In the genomic region with DNA sequence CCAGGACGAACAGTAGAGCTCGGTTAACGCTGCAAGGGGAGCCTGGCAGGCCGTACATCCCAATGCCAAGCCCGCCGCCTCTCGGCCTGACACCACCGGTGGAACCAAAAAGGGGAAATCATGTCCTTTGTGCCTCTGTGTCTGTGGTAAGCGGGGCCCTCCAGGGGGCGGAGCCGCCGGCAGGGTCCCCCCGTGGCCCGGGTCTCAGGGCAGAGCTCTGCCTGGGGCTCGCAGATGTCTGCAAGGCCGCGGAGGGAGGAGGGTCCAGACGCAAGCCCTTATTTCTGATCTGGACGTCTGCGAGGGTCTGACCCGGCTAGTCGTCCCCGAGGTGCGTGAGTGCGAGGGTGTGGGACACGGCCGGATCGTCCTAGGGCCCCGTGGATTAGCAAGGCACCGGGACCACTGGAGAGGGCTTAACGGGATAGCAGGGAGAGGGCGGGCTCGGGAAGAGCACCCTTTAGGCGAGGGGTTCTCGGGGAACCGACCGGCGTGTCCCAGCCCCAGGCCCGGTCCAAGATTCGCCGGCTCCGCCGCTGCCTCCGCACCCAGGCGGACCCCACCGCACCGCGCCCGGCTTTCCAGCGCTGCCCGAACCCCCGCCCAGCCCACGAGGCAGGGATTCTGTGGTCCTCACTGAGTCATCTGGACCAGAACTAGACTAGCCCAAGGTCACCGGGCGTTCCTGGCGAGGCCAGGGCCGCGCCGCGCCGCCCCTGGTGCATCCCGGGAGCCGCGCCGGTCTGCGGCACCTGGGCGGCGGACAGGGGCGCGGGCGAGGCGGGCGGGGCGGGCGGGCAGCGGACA, we compare ENCODE assay signal across 7 cellular contexts. TPM values are rescaled to one million over a fixed set of nuclear protein-coding genes. Genes with fewer than 3 reads are reported as not detected.
DNase-seq lines count a peak whose midpoint lies in the region; ATAC-seq and TF ChIP-seq lines count a peak whose summit lies in the region.

No MANE protein-coding gene starts in this region.

- H3K36me3 ChIP-seq in SK-N-MC (ENCODE audit: insufficient read depth, low read length) (peaks cover 5% of the 10 kb centered on the region), cardiac muscle cell (no peaks in the 10 kb centered on the region), trophoblast cell (ENCODE audit: control insufficient read depth in 1 of 2, insufficient read depth in 2 of 2, low read length in 2 of 2) (peaks cover 2% of the 10 kb centered on the region in 2 experiments), transverse colon (no peaks in the 10 kb centered on the region)

- H2BK5ac ChIP-seq in trophoblast cell (ENCODE audit: low read depth, low read length, poor library complexity): peak overlapping the region; percentile 96

- H4K12ac ChIP-seq in trophoblast cell (ENCODE audit: low read depth, low read length): peak overlapping the region; percentile 97

- H3K4me1 ChIP-seq in cardiac muscle cell (ENCODE audit: low read depth) (peaks cover 10% of the 10 kb centered on the region), trophoblast cell (ENCODE audit: control insufficient read depth in 1 of 2, insufficient read depth in 2 of 2, low read length in 2 of 2) (peaks cover 0 to 2% of the 10 kb centered on the region in 2 experiments), transverse colon (peaks cover 10 to 30% (median 22%) of the 10 kb centered on the region in 4 donors)

- H3K9me3 Mint-ChIP-seq in activated naive CD4-positive, alpha-beta T cell treated with anti-CD3 and anti-CD28 coated beads, Interleukin-2, amount 50 U/mL, for 72 hours: no peaks in the 10 kb centered on the region

- in situ Hi-C loops in transverse colon (cut with MboI; ENCODE audit: low pct_ligation_motif_present in 1 of 4, low pct_unique_long_range_greater_than_20kb in 1 of 4, low sequenced_read_pairs in 3 of 4): no loop called here

- TF ChIP-seq CTCF in cardiac muscle cell (IDR thresholded peaks at IDR 0.05; ENCODE audit: low read depth, low read length) (peak; percentile 10), transverse colon (IDR thresholded peaks at IDR 0.05) (peak in 1 of 5 experiments; percentile 9)

- peak overlapping the region; percentile 88 to 99 for H3K27ac Mint-ChIP-seq in activated naive CD4-positive, alpha-beta T cell treated with anti-CD3 and anti-CD28 coated beads, Interleukin-2, amount 50 U/mL, for 72 hours

- peak overlapping the region; percentile 98 for H2AFZ ChIP-seq in trophoblast cell (ENCODE audit: insufficient read depth, low read length, poor library complexity)

- H3K9me3 ChIP-seq in SK-N-MC (ENCODE audit: low read depth, low read length) (no peaks in the 10 kb centered on the region), cardiac muscle cell (ENCODE audit: low read depth) (no peaks in the 10 kb centered on the region), trophoblast cell (ENCODE audit: insufficient read depth, low read depth, low read length) (no peaks in the 10 kb centered on the region), transverse colon (no peaks in the 10 kb centered on the region)

- peak overlapping the region; percentile 99 for H3K18ac ChIP-seq in trophoblast cell (ENCODE audit: low read length)

- no peak for TF ChIP-seq EP300 in transverse colon (IDR thresholded peaks at IDR 0.05; ENCODE audit: low read depth)

- peak; percentile 16 for ATAC-seq in GM18511 (IDR thresholded peaks at IDR 0.05; ENCODE audit: unreplicated experiment)
- ATAC-seq in HG03095 (IDR thresholded peaks at IDR 0.05; ENCODE audit: unreplicated experiment): peak; percentile 5
- ATAC-seq in activated naive CD4-positive, alpha-beta T cell treated with anti-CD3 and anti-CD28 coated beads, Interleukin-2, amount 50 U/mL, for 72 hours: peak; percentile 39 to 56

- peak overlapping the region; percentile 99 for H3K9ac ChIP-seq in SK-N-MC (ENCODE audit: insufficient read length)
- peak overlapping the region; percentile 91 for H3K9ac ChIP-seq in trophoblast cell (ENCODE audit: low read length)

- no peak for DNase-seq in SK-N-MC (ENCODE audit: low read depth, low spot score)
- peak; percentile 62 to 75 for DNase-seq in activated naive CD4-positive, alpha-beta T cell treated with anti-CD3 and anti-CD28 coated beads, Interleukin-2, amount 50 U/mL, for 72 hours (ENCODE audit: low spot score in 2 of 2)
- DNase-seq in cardiac muscle cell (ENCODE audit: low read depth in 1 of 2, low spot score in 1 of 2): peak; percentile 33 to 53
- peak in 1 of 2 donors; percentile 17 for DNase-seq in trophoblast cell
- peak; percentile 53 for DNase-seq in transverse colon

- H3K79me2 ChIP-seq in trophoblast cell (ENCODE audit: control insufficient read depth, insufficient read depth, low read length, poor library complexity): peaks cover 26% of the 10 kb centered on the region

- H3K27ac ChIP-seq in SK-N-MC: peak overlapping the region; percentile 86
- H3K27ac ChIP-seq in cardiac muscle cell: peak overlapping the region; percentile 89
- H3K27ac ChIP-seq in trophoblast cell (ENCODE audit: low read depth, low read length): peak overlapping the region; percentile 86
- H3K27ac ChIP-seq in transverse colon: peak overlapping the region; percentile 87 to 98 (median 95)

- H3K4me2 ChIP-seq in trophoblast cell (ENCODE audit: low read length): peak overlapping the region; percentile 88

- H3K4ac ChIP-seq in trophoblast cell (ENCODE audit: low read depth, low read length): peak overlapping the region; percentile 73

- peak overlapping the region; percentile 95 for H2BK120ac ChIP-seq in trophoblast cell (ENCODE audit: insufficient read depth, low read length, poor library complexity)

- H3K27me3 ChIP-seq in cardiac muscle cell: no peaks in the 10 kb centered on the region
- H3K27me3 ChIP-seq in trophoblast cell (ENCODE audit: insufficient read depth, low read length): no peaks in the 10 kb centered on the region
- H3K27me3 ChIP-seq in transverse colon: no peaks in the 10 kb centered on the region

- H3K79me1 ChIP-seq in trophoblast cell (ENCODE audit: low read length): peaks cover 13% of the 10 kb centered on the region

- peak overlapping the region; percentile 90 for H4K91ac ChIP-seq in trophoblast cell (ENCODE audit: low read depth, low read length)

- H3K14ac ChIP-seq in trophoblast cell (ENCODE audit: low read length): peak overlapping the region; percentile 97

- H3K4me3 ChIP-seq in SK-N-MC (peak overlapping the region; percentile 93), cardiac muscle cell (peak overlapping the region; percentile 60), trophoblast cell (ENCODE audit: low read depth, low read length) (peak overlapping the region; percentile 87), transverse colon (peak overlapping the region; percentile 62 to 93 (median 78))

- peak overlapping the region; percentile 45 for H2BK12ac ChIP-seq in trophoblast cell (ENCODE audit: low read length)

- peak overlapping the region; percentile 88 for H4K8ac ChIP-seq in trophoblast cell (ENCODE audit: low read depth, low read length)

- intact Hi-C loops in transverse colon (cut with DNase I; ENCODE audit: low total_unique reads): no loop called here

- no peak overlapping the region for H3K23ac ChIP-seq in trophoblast cell (ENCODE audit: low read length)

- peak overlapping the region; percentile 98 for H2AK5ac ChIP-seq in trophoblast cell (ENCODE audit: low read length)

- TF ChIP-seq POLR2A in transverse colon (IDR thresholded peaks at IDR 0.05): peak; percentile 72

- H3K36me3 Mint-ChIP-seq in activated naive CD4-positive, alpha-beta T cell treated with anti-CD3 and anti-CD28 coated beads, Interleukin-2, amount 50 U/mL, for 72 hours: peaks cover 4% of the 10 kb centered on the region in 2 donors

- WGBS in trophoblast cell (ENCODE audit: extremely low coverage, insufficient coverage, insufficient read length): no CpG with 5 or more reads among the region's 76 CpGs
- 0 to 2% methylated on average over 5 to 19 of the region's 76 CpGs for WGBS in transverse colon (ENCODE audit: low coverage in 1 of 2), 2 donors

RNA-seq across cellular contexts. Expression of a gene that starts 0.9 kb away (rescaled TPM):
- total RNA-seq in activated naive CD4-positive, alpha-beta T cell treated with anti-CD3 and anti-CD28 coated beads, Interleukin-2, amount 50 U/mL, for 72 hours: 10 to 100 TPM; 31.0 to 32.4 TPM
- 17.3 and 34.0 TPM in 2 replicates for total RNA-seq in cardiac muscle cell
- 12.0 and 23.4 TPM in 2 replicates for polyA plus RNA-seq in cardiac muscle cell
- 12.4 and 13.0 TPM in 2 replicates for polyA plus RNA-seq in trophoblast cell (2013)
- total RNA-seq in transverse colon: 10 to 100 TPM; 27.7 to 40.4 (median 31.1) TPM
